Comparison of ENCODE assay signal across 1 cellular context in genomic region chr9:13213998-13214397, GRCh38.
TF ChIP-seq lines count a peak whose summit lies in the region.

No MANE protein-coding gene starts in this region.

TF ChIP-seq in A549, 52 proteins besides CTCF, POLR2A, EP300 and RAD21 (continued from another document):
- TF ChIP-seq USF2 (IDR thresholded peaks at IDR 0.05) (no peak), BHLHE40 (IDR thresholded peaks at IDR 0.05; ENCODE audit: low read depth, low read length) (no peak), FOSB (CRISPR knock-in tag; IDR thresholded peaks at IDR 0.05) (no peak)
TF ChIP-seq in A549: peak in this region for 0.
